ENCODE assay signal across 24 cellular contexts in the genomic region with DNA sequence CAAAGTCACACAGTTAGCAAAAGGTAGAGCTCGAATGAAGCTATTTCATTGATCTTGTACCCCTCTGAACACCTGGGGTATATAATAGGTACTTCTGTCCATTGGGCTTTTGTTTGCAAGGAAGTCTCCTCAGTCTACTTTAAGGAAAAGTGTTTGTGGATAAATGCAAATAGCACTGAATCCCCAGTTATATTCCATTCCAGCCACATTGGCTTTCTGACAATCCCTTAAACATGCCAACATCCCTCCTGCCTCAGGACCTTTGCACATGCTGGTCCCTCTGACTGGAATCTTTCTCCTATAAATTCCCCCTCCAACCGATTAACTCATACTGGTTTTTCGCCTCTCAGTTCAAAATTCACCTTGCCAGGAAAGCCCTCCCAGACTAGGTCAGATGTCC.
"Had no signal": no experiment of that assay in that cellular context is flagged by ENCODE, and none has a peak within 500 bp of the region (broad histone marks: within the 10 kb centered on the region; RNA-seq: fewer than 3 reads in every experiment).

No MANE protein-coding gene starts in this region.

- ATAC-seq: activated CD8-positive, alpha-beta T cell treated with anti-CD3 and anti-CD28 coated beads for 36 hours; foreskin keratinocyte; lower lobe of right lung; mucosa of descending colon; right lobe of liver had no signal

- H3K4me3 Mint-ChIP-seq: activated B cell treated with CpG ODN at 0.5 μM for 24 hours; activated CD8-positive, alpha-beta T cell treated with anti-CD3 and anti-CD28 coated beads for 36 hours; activated naive CD8-positive, alpha-beta T cell treated with anti-CD3 and anti-CD28 coated beads, Interleukin-2, amount 10 ng/mL, durations not matched to agents 7 days and 5 days; neural crest cell had no signal

- H3K4me3 ChIP-seq: lower lobe of right lung, mucosa of descending colon, right lobe of liver, skin epidermis, stomach, suprapubic skin, tibial nerve had no signal

- FAIRE-seq: endometrium, kidney, urothelium cell line had no signal

- H3K4me1 Mint-ChIP-seq: neural crest cell had no signal

- H3K4me1 ChIP-seq: lower lobe of right lung, right lobe of liver, suprapubic skin, tibial nerve had no signal

- H3K9me3 ChIP-seq: lower lobe of right lung, mucosa of descending colon, right lobe of liver, stomach, suprapubic skin, tibial nerve had no signal

- DNase-seq: activated B cell treated with CpG ODN at 0.5 μM for 24 hours; activated CD4-positive, alpha-beta T cell treated with anti-CD3 and anti-CD28 coated beads for 48 hours; activated CD8-positive, alpha-beta T cell treated with anti-CD3 and anti-CD28 coated beads for 36 hours; activated naive CD4-positive, alpha-beta T cell; activated naive CD8-positive, alpha-beta T cell treated with anti-CD3 and anti-CD28 coated beads, Interleukin-2, amount 10 ng/mL, durations not matched to agents 7 days and 5 days; amniotic stem cell; cerebellar nuclear complex; effector CD4-positive, alpha-beta T cell; erythroblast; kidney; lower lobe of right lung; mesendoderm; mucosa of descending colon; posterior cingulate gyrus; right lobe of liver; stimulated activated CD4-positive, alpha-beta T cell treated with anti-CD3 and anti-CD28 coated beads, Interleukin-1b, Interleukin-23, amount 100 ng/mL, for 48 hours; stomach had no signal

- H3K9me3 Mint-ChIP-seq: activated B cell treated with CpG ODN at 0.5 μM for 24 hours; activated CD8-positive, alpha-beta T cell treated with anti-CD3 and anti-CD28 coated beads for 36 hours; activated naive CD8-positive, alpha-beta T cell treated with anti-CD3 and anti-CD28 coated beads, Interleukin-2, amount 10 ng/mL, durations not matched to agents 7 days and 5 days; neural crest cell had no signal

- H3K27ac ChIP-seq: foreskin keratinocyte, lower lobe of right lung, right lobe of liver, skin epidermis, stomach, suprapubic skin, tibial nerve had no signal

- H3K27me3 Mint-ChIP-seq: activated B cell treated with CpG ODN at 0.5 μM for 24 hours; activated CD8-positive, alpha-beta T cell treated with anti-CD3 and anti-CD28 coated beads for 36 hours; activated naive CD8-positive, alpha-beta T cell treated with anti-CD3 and anti-CD28 coated beads, Interleukin-2, amount 10 ng/mL, durations not matched to agents 7 days and 5 days had no signal

- H3K27ac Mint-ChIP-seq: activated CD8-positive, alpha-beta T cell treated with anti-CD3 and anti-CD28 coated beads for 36 hours; activated naive CD8-positive, alpha-beta T cell treated with anti-CD3 and anti-CD28 coated beads, Interleukin-2, amount 10 ng/mL, durations not matched to agents 7 days and 5 days had no signal

- H3K27me3 ChIP-seq: foreskin keratinocyte, right lobe of liver, stomach, suprapubic skin, tibial nerve had no signal

- H3K36me3 ChIP-seq: right lobe of liver had no signal
